Comparison of ENCODE assay signal across 8 cellular contexts in the genomic region with DNA sequence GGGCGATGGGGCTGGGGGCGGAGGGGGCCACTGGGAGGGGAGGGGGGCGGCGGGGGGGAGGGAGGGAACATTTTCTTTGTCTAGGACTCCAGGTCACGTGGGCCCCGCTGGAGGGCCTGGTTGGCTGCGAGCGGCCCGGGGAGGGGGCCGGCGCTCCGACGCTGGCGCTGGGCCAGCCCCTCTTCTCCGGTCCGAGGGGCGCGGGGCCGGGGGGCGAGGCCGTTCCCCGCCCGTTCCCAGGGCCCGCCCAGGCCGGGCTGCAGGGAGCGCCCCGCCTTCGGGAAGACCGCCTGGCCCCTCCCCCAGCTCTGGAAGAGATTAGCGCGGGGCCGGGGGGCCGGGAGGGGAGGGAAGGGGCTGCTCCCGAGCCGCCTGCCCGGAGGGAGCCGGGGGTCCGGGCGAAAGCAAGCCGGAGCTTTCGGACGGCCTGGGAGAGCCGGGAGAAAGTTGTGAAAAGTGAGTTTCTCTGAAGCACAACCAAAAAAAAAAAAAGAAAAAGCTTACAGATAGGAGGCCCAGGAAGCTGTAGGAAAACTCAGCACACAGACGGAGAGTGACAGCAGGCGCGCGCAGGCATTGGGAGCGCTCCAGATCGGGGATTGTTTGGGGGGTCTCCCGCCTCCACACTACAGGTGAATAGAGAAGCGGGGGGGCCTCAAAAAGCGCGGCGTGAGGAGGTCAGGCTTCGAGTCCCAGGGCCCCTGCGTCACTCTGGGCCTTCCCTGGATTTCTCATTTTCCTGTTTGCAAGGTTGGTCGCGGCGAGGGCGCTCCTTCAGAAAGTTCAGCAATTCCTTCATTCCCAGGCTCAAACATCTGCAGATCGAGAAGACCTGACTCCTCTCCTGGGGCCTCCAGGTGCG.
DNase-seq lines count a peak whose midpoint lies in the region; ATAC-seq and TF ChIP-seq lines count a peak whose summit lies in the region.

No MANE protein-coding gene starts in this region.

- DNase-seq in CD4-positive, CD25-positive, alpha-beta regulatory T cell: peak; percentile 48 to 70 (median 56)
- DNase-seq in GM23248 (peak; percentile 72), NCI-H524 (lab: John Stamatoyannopoulos, UW) (peak; percentile 77 to 91), fibroblast of mammary gland (ENCODE audit: low read depth) (peak; percentile 28), type B pancreatic cell (ENCODE audit: extremely low spot score, unreplicated experiment) (peak; percentile 94), NCI-H2196 treated with DMSO at 0.1 percent for 48 hours (lab: John Stamatoyannopoulos, UW; ENCODE audit: unreplicated experiment) (no peak)
- peak; percentile 54 for DNase-seq in activated T-cell treated with anti-CD3 and anti-CD28 coated beads, Interleukin-2, amount 50 U/mL, for 4 hours

- H3K9me3 ChIP-seq in CD4-positive, CD25-positive, alpha-beta regulatory T cell (ENCODE audit: control insufficient read depth in 2 of 2, low read length in 2 of 2): no peaks in the 10 kb centered on the region
- H3K9me3 ChIP-seq in GM23248 (ENCODE audit: low read depth) (no peaks in the 10 kb centered on the region), neural cell (ENCODE audit: low read length) (no peaks in the 10 kb centered on the region)

- peak overlapping the region; percentile 78 for H3K4me2 ChIP-seq in GM23248 (ENCODE audit: unreplicated experiment)
- H3K4me2 ChIP-seq in neural cell (ENCODE audit: low read length): peak overlapping the region; percentile 76

- TF ChIP-seq CTCF in fibroblast of mammary gland (conservative IDR thresholded peaks at IDR 0.05; ENCODE audit: control insufficient read depth, insufficient read depth, low read depth, low read length): no peak
- TF ChIP-seq CTCF in neural cell (IDR thresholded peaks at IDR 0.05; ENCODE audit: poor library complexity, severe bottlenecking): no peak
- no peak for TF ChIP-seq CTCF in type B pancreatic cell (conservative IDR thresholded peaks at IDR 0.05)

- peak overlapping the region; percentile 82 for H3K9ac ChIP-seq in GM23248
- peak overlapping the region; percentile 93 for H3K9ac ChIP-seq in neural cell (ENCODE audit: low read length)

- H3K4me1 Mint-ChIP-seq in CD4-positive, CD25-positive, alpha-beta regulatory T cell: peaks cover 14 to 51% (median 22%) of the 10 kb centered on the region in 4 donors
- peaks cover 43% of the 10 kb centered on the region for H3K4me1 Mint-ChIP-seq in activated T-cell treated with anti-CD3 and anti-CD28 coated beads, Interleukin-2, amount 50 U/mL, for 4 hours (ENCODE audit: low read depth)
- H3K4me1 Mint-ChIP-seq in type B pancreatic cell (ENCODE audit: unreplicated experiment): peaks cover 49% of the 10 kb centered on the region

- ATAC-seq in CD4-positive, CD25-positive, alpha-beta regulatory T cell (ENCODE audit: low read depth in 2 of 2): peak; percentile 36 to 57
- peak; percentile 59 to 69 for ATAC-seq in activated T-cell treated with anti-CD3 and anti-CD28 coated beads, Interleukin-2, amount 50 U/mL, for 4 hours

- peaks cover 23% of the 10 kb centered on the region for H3K36me3 Mint-ChIP-seq in CD4-positive, CD25-positive, alpha-beta regulatory T cell
- peaks cover 39% of the 10 kb centered on the region for H3K36me3 Mint-ChIP-seq in activated T-cell treated with anti-CD3 and anti-CD28 coated beads, Interleukin-2, amount 50 U/mL, for 4 hours (ENCODE audit: insufficient read depth)
- peaks cover 41% of the 10 kb centered on the region for H3K36me3 Mint-ChIP-seq in type B pancreatic cell

- H4K20me1 ChIP-seq in GM23248 (ENCODE audit: insufficient read depth): no peaks in the 10 kb centered on the region
- H4K20me1 ChIP-seq in neural cell (ENCODE audit: insufficient read depth): no peaks in the 10 kb centered on the region

- no peaks in the 10 kb centered on the region for H3K79me2 ChIP-seq in GM23248 (ENCODE audit: insufficient read depth)
- H3K79me2 ChIP-seq in neural cell (replicated peaks; ENCODE audit: insufficient read depth, low read length): peaks cover 28% of the 10 kb centered on the region

- H3K4me1 ChIP-seq in CD4-positive, CD25-positive, alpha-beta regulatory T cell (ENCODE audit: control insufficient read depth, insufficient read depth, low read length, poor library complexity, severe bottlenecking): peaks cover 15% of the 10 kb centered on the region
- no peaks in the 10 kb centered on the region for H3K4me1 ChIP-seq in GM23248 (ENCODE audit: insufficient read depth)

- H3K9me2 ChIP-seq in GM23248 (ENCODE audit: insufficient read depth): no peaks in the 10 kb centered on the region
- H3K9me2 ChIP-seq in neural cell (ENCODE audit: insufficient read depth, low read length): no peaks in the 10 kb centered on the region

- 26 to 27% methylated on average over 28 to 29 of the region's 62 CpGs for WGBS in GM23248 (ENCODE audit: low coverage in 1 of 2, low lambda C conversion rate in 2 of 2, missing lambda C conversion rate in 2 of 2), 2 experiments

- TF ChIP-seq RAD21 in neural cell (conservative IDR thresholded peaks at IDR 0.05): no peak

- no peak for TF ChIP-seq EP300 in neural cell (conservative IDR thresholded peaks at IDR 0.05; ENCODE audit: poor library complexity, severe bottlenecking)

- no peaks in the 10 kb centered on the region for H3K9me3 Mint-ChIP-seq in CD4-positive, CD25-positive, alpha-beta regulatory T cell
- no peaks in the 10 kb centered on the region for H3K9me3 Mint-ChIP-seq in activated T-cell treated with anti-CD3 and anti-CD28 coated beads, Interleukin-2, amount 50 U/mL, for 4 hours
- H3K9me3 Mint-ChIP-seq in type B pancreatic cell: no peaks in the 10 kb centered on the region

- peak overlapping the region; percentile 81 to 92 (median 84) for H3K4me3 Mint-ChIP-seq in CD4-positive, CD25-positive, alpha-beta regulatory T cell
- H3K4me3 Mint-ChIP-seq in activated T-cell treated with anti-CD3 and anti-CD28 coated beads, Interleukin-2, amount 50 U/mL, for 4 hours: peak overlapping the region; percentile 74
- peak overlapping the region; percentile 91 for H3K4me3 Mint-ChIP-seq in type B pancreatic cell

- no peaks in the 10 kb centered on the region for H3K27me3 Mint-ChIP-seq in CD4-positive, CD25-positive, alpha-beta regulatory T cell
- no peaks in the 10 kb centered on the region for H3K27me3 Mint-ChIP-seq in activated T-cell treated with anti-CD3 and anti-CD28 coated beads, Interleukin-2, amount 50 U/mL, for 4 hours (ENCODE audit: low read depth)
- no peaks in the 10 kb centered on the region for H3K27me3 Mint-ChIP-seq in type B pancreatic cell

- peak overlapping the region; percentile 77 for H2AFZ ChIP-seq in GM23248
- H2AFZ ChIP-seq in neural cell (ENCODE audit: low read depth, low read length): peak overlapping the region; percentile 27

- in situ Hi-C loops in GM23248 (cut with MboI): no loop called here

- H3K27ac ChIP-seq in CD4-positive, CD25-positive, alpha-beta regulatory T cell (ENCODE audit: insufficient read depth, low read length, poor library complexity, severe bottlenecking): peak overlapping the region; percentile 67
- H3K27ac ChIP-seq in GM23248 (no peak overlapping the region), neural cell (ENCODE audit: low read length) (peak overlapping the region; percentile 93)

- no peak overlapping the region for H3K4me3 ChIP-seq in CD4-positive, CD25-positive, alpha-beta regulatory T cell (ENCODE audit: low read depth, low read length)
- H3K4me3 ChIP-seq in GM23248: peak overlapping the region; percentile 81
- peak overlapping the region; percentile 44 for H3K4me3 ChIP-seq in fibroblast of mammary gland (ENCODE audit: control insufficient read depth, low read depth, low read length)
- H3K4me3 ChIP-seq in neural cell (ENCODE audit: low read length): peak overlapping the region; percentile 88

- no peaks in the 10 kb centered on the region for H3K27me3 ChIP-seq in CD4-positive, CD25-positive, alpha-beta regulatory T cell (ENCODE audit: control insufficient read depth, insufficient read depth, low read length)
- H3K27me3 ChIP-seq in GM23248 (replicated peaks; ENCODE audit: insufficient read depth): no peaks in the 10 kb centered on the region
- H3K27me3 ChIP-seq in neural cell (ENCODE audit: insufficient read depth, low read depth, low read length): no peaks in the 10 kb centered on the region

- H3F3A ChIP-seq in GM23248 (ENCODE audit: insufficient read depth) (no peaks in the 10 kb centered on the region), neural cell (ENCODE audit: insufficient read depth, low read length, poor library complexity, severe bottlenecking) (peaks cover 6% of the 10 kb centered on the region)

- peak overlapping the region; percentile 47 to 90 (median 86) for H3K27ac Mint-ChIP-seq in CD4-positive, CD25-positive, alpha-beta regulatory T cell
- peak overlapping the region; percentile 81 for H3K27ac Mint-ChIP-seq in type B pancreatic cell

- H3K36me3 ChIP-seq in CD4-positive, CD25-positive, alpha-beta regulatory T cell (ENCODE audit: control insufficient read depth, insufficient read depth, low read length): peaks cover 24% of the 10 kb centered on the region
- H3K36me3 ChIP-seq in GM23248 (ENCODE audit: low read depth) (no peaks in the 10 kb centered on the region), neural cell (ENCODE audit: insufficient read depth, low read length) (no peaks in the 10 kb centered on the region)

TF ChIP-seq in neural cell, 6 proteins besides CTCF, POLR2A, EP300 and RAD21:
- TF ChIP-seq POLR2AphosphoS5 (IDR thresholded peaks at IDR 0.05): peak; percentile 43
- TF ChIP-seq, protein P1, sequence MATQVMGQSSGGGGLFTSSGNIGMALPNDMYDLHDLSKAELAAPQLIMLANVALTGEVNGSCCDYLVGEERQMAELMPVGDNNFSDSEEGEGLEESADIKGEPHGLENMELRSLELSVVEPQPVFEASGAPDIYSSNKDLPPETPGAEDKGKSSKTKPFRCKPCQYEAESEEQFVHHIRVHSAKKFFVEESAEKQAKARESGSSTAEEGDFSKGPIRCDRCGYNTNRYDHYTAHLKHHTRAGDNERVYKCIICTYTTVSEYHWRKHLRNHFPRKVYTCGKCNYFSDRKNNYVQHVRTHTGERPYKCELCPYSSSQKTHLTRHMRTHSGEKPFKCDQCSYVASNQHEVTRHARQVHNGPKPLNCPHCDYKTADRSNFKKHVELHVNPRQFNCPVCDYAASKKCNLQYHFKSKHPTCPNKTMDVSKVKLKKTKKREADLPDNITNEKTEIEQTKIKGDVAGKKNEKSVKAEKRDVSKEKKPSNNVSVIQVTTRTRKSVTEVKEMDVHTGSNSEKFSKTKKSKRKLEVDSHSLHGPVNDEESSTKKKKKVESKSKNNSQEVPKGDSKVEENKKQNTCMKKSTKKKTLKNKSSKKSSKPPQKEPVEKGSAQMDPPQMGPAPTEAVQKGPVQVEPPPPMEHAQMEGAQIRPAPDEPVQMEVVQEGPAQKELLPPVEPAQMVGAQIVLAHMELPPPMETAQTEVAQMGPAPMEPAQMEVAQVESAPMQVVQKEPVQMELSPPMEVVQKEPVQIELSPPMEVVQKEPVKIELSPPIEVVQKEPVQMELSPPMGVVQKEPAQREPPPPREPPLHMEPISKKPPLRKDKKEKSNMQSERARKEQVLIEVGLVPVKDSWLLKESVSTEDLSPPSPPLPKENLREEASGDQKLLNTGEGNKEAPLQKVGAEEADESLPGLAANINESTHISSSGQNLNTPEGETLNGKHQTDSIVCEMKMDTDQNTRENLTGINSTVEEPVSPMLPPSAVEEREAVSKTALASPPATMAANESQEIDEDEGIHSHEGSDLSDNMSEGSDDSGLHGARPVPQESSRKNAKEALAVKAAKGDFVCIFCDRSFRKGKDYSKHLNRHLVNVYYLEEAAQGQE (IDR thresholded peaks at IDR 0.05; ENCODE audit: borderline replicate concordance): no peak
